25 cellular contexts compared by ENCODE assay signal in genomic region chr1:233719626-233720334, GRCh38.
"Had no signal": no experiment of that assay in that cellular context is flagged by ENCODE, and none has a peak within 500 bp of the region (broad histone marks: within the 10 kb centered on the region; RNA-seq: fewer than 3 reads in every experiment).

No MANE protein-coding gene starts in this region.

- H3K27ac Mint-ChIP-seq: activated naive CD4-positive, alpha-beta T cell treated with anti-CD3 and anti-CD28 coated beads, Interleukin-2, amount 50 U/mL, for 72 hours; activated T-cell treated with anti-CD3 and anti-CD28 coated beads, Interleukin-2, amount 50 U/mL, for 24 hours; activated T-helper 17 cell treated with anti-CD3 and anti-CD28 coated beads, Interleukin-2, amount 50 U/mL, for 72 hours; immature natural killer cell; natural killer cell treated with Interleukin-12 subunit alpha and Interleukin-12 subunit beta and Interleukin-15 and Interleukin-18, amount 100 ng/mL, for 72 hours had no signal

- FAIRE-seq: TTC549 had no signal

- H3K27ac ChIP-seq: adrenal gland, ascending aorta, brain microvascular endothelial cell, colonic mucosa, gastroesophageal sphincter, left lung, sigmoid colon, SK-N-MC, thoracic aorta, upper lobe of left lung, WERI-Rb-1 had no signal

- H3K4me3 ChIP-seq: adrenal gland, ascending aorta, colonic mucosa, gastroesophageal sphincter, left lung, sigmoid colon, SK-N-MC, thoracic aorta, upper lobe of left lung had no signal

- H3K4me1 Mint-ChIP-seq: activated T-helper 17 cell treated with anti-CD3 and anti-CD28 coated beads, Interleukin-2, amount 50 U/mL, for 72 hours; central memory CD8-positive, alpha-beta T cell; immature natural killer cell had no signal

- H3K4me1 ChIP-seq: ascending aorta, colonic mucosa, gastroesophageal sphincter, left lung, sigmoid colon, upper lobe of left lung had no signal

- H3K27me3 Mint-ChIP-seq: natural killer cell treated with Interleukin-12 subunit alpha and Interleukin-12 subunit beta and Interleukin-15 and Interleukin-18, amount 100 ng/mL, for 72 hours had no signal

- H3K27me3 ChIP-seq: adrenal gland, ascending aorta, brain microvascular endothelial cell, colonic mucosa, gastroesophageal sphincter, left lung, sigmoid colon, upper lobe of left lung had no signal

- H3K9me3 ChIP-seq: adrenal gland, ascending aorta, colonic mucosa, thoracic aorta, upper lobe of left lung had no signal

- H3K9me3 Mint-ChIP-seq: activated naive CD4-positive, alpha-beta T cell treated with anti-CD3 and anti-CD28 coated beads, Interleukin-2, amount 50 U/mL, for 72 hours; activated T-cell treated with anti-CD3 and anti-CD28 coated beads, Interleukin-2, amount 50 U/mL, for 24 hours; activated T-helper 17 cell treated with anti-CD3 and anti-CD28 coated beads, Interleukin-2, amount 50 U/mL, for 72 hours; central memory CD8-positive, alpha-beta T cell; natural killer cell treated with Interleukin-12 subunit alpha and Interleukin-12 subunit beta and Interleukin-15 and Interleukin-18, amount 100 ng/mL, for 72 hours had no signal

- ATAC-seq: activated naive CD4-positive, alpha-beta T cell treated with anti-CD3 and anti-CD28 coated beads, Interleukin-2, amount 50 U/mL, for 72 hours; activated T-helper 17 cell treated with anti-CD3 and anti-CD28 coated beads, Interleukin-2, amount 50 U/mL, for 72 hours; gastroesophageal sphincter; left lung; natural killer cell treated with Interleukin-12 subunit alpha and Interleukin-12 subunit beta and Interleukin-15 and Interleukin-18, amount 100 ng/mL, for 72 hours had no signal

- DNase-seq: activated CD4-positive, alpha-beta T cell treated with anti-CD3 and anti-CD28 coated beads for 1 hour; activated CD4-positive, alpha-beta T cell treated with anti-CD3 and anti-CD28 coated beads, Interleukin-2, amount 50 U/mL, for 4 hours; activated CD8-positive, alpha-beta memory T cell treated with anti-CD3 and anti-CD28 coated beads for 24 hours; activated CD8-positive, alpha-beta memory T cell treated with anti-CD3 and anti-CD28 coated beads, Interleukin-2, amount 50 U/mL, for 4 hours; activated T-cell treated with anti-CD3 and anti-CD28 coated beads, Interleukin-2, amount 50 U/mL, for 24 hours; adrenal gland; brain microvascular endothelial cell; colonic mucosa; immature natural killer cell; left lung; nucleus accumbens; sigmoid colon; stimulated activated CD4-positive, alpha-beta T cell treated with anti-CD3 and anti-CD28 coated beads, Interleukin-4, amount 100 ng/mL, for 24 hours; stimulated activated naive CD4-positive, alpha-beta T cell treated with Interleukin-2 at 50 U/mL for 16 hours; upper lobe of left lung; WERI-Rb-1 had no signal

- H3K4me3 Mint-ChIP-seq: activated T-cell treated with anti-CD3 and anti-CD28 coated beads, Interleukin-2, amount 50 U/mL, for 24 hours; activated T-helper 17 cell treated with anti-CD3 and anti-CD28 coated beads, Interleukin-2, amount 50 U/mL, for 72 hours; central memory CD8-positive, alpha-beta T cell; immature natural killer cell; natural killer cell treated with Interleukin-12 subunit alpha and Interleukin-12 subunit beta and Interleukin-15 and Interleukin-18, amount 100 ng/mL, for 72 hours had no signal

- H3K36me3 ChIP-seq: adrenal gland, ascending aorta, brain microvascular endothelial cell, colonic mucosa, gastroesophageal sphincter, left lung, sigmoid colon, thoracic aorta, upper lobe of left lung, WERI-Rb-1 had no signal

- H3K36me3 Mint-ChIP-seq: activated naive CD4-positive, alpha-beta T cell treated with anti-CD3 and anti-CD28 coated beads, Interleukin-2, amount 50 U/mL, for 72 hours; immature natural killer cell; natural killer cell treated with Interleukin-12 subunit alpha and Interleukin-12 subunit beta and Interleukin-15 and Interleukin-18, amount 100 ng/mL, for 72 hours had no signal
